Comparison of ENCODE assay signal across 26 cellular contexts in genomic region chr10:126129026-126129425, GRCh38.
"Had no signal": no experiment of that assay in that cellular context is flagged by ENCODE, and none has a peak within 500 bp of the region (broad histone marks: within the 10 kb centered on the region; RNA-seq: fewer than 3 reads in every experiment).

No MANE protein-coding gene starts in this region.

- H3K4me1 ChIP-seq: colonic mucosa, foreskin keratinocyte, gastroesophageal sphincter, left lung had no signal

- ATAC-seq: effector memory CD8-positive, alpha-beta T cell; esophagus mucosa; foreskin keratinocyte; gastroesophageal sphincter; heart left ventricle; left cardiac atrium; left lung; left ventricle myocardium superior; lower lobe of right lung; mucosa of descending colon had no signal

- H3K4me3 Mint-ChIP-seq: dendritic cell treated with granulocyte-macrophage colony-stimulating factor and Interleukin-4, amounts not matched to agents 40 ng/mL and 50 ng/mL, for 4 days; effector memory CD8-positive, alpha-beta T cell; endodermal cell; immature natural killer cell; mesothelial cell of epicardium; naive B cell had no signal

- H3K9me3 Mint-ChIP-seq: dendritic cell treated with granulocyte-macrophage colony-stimulating factor and Interleukin-4, amounts not matched to agents 40 ng/mL and 50 ng/mL, for 4 days; endodermal cell; immature natural killer cell; mesothelial cell of epicardium had no signal

- H3K27me3 ChIP-seq: colonic mucosa, foreskin keratinocyte, gastroesophageal sphincter, heart left ventricle, hepatocyte, left lung had no signal

- H3K4me1 Mint-ChIP-seq: endodermal cell, immature natural killer cell had no signal

- FAIRE-seq: endometrium, frontal cortex, keratinocyte had no signal

- H2AFZ ChIP-seq: hepatocyte had no signal

- H3K9me3 ChIP-seq: colonic mucosa, gastroesophageal sphincter, heart left ventricle, left lung, lower lobe of right lung, mucosa of descending colon had no signal

- DNase-seq: cortex of kidney; effector CD8-positive, alpha-beta T cell; effector memory CD8-positive, alpha-beta T cell; endodermal cell; erythroblast; foreskin keratinocyte; heart left ventricle; hypothalamus; immature natural killer cell; left cardiac atrium; left lung; left ventricle myocardium superior; lower lobe of right lung; mesenchymal stem cell; mucosa of descending colon; naive B cell had no signal

- H3K4me2 ChIP-seq: hepatocyte had no signal

- H3K36me3 ChIP-seq: colonic mucosa, gastroesophageal sphincter, heart left ventricle, left lung, lower lobe of right lung had no signal

- H3K4me3 ChIP-seq: colonic mucosa, gastroesophageal sphincter, heart left ventricle, hepatocyte, left lung, lower lobe of right lung, mucosa of descending colon had no signal

- H3K36me3 Mint-ChIP-seq: immature natural killer cell, mesothelial cell of epicardium, naive B cell had no signal

- H3K27ac Mint-ChIP-seq: effector memory CD8-positive, alpha-beta T cell; endodermal cell; mesothelial cell of epicardium had no signal

- H3K27ac ChIP-seq: colonic mucosa, epithelial cell of prostate, foreskin keratinocyte, gastroesophageal sphincter, hepatocyte, left lung, lower lobe of right lung had no signal

- H3K79me2 ChIP-seq: hepatocyte had no signal
